39 cellular contexts compared by ENCODE assay signal in the genomic region with DNA sequence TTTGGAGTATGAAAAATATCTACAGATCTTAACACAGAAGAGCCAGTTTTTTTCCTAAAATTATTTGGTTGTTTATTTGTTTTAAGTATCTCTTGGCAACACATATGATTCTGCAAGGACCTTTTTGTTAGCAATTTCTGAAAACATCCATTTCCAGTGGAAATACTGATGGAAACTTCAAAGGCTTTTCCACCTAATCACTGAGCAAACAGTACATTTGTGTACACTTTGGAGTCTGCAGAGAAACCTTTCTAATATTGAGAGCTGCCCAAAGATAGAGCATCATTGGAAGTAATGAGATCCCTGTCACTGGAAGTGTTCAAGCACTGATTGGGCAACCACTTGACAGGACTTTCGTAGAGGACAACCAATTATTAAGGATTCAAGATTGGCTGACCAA.
"Had no signal": no experiment of that assay in that cellular context is flagged by ENCODE, and none has a peak within 500 bp of the region (broad histone marks: within the 10 kb centered on the region; RNA-seq: fewer than 3 reads in every experiment).

No MANE protein-coding gene starts in this region.

- H3K36me3 Mint-ChIP-seq: activated naive CD4-positive, alpha-beta T cell treated with anti-CD3 and anti-CD28 coated beads, Interleukin-2, amount 10 ng/mL, durations not matched to agents 7 days and 5 days; activated naive CD4-positive, alpha-beta T cell treated with anti-CD3 and anti-CD28 coated beads, Interleukin-2, amount 50 U/mL, for 24 hours; activated naive CD4-positive, alpha-beta T cell treated with anti-CD3 and anti-CD28 coated beads, Interleukin-2, amount 50 U/mL, for 72 hours; activated naive CD8-positive, alpha-beta T cell; activated naive CD8-positive, alpha-beta T cell treated with anti-CD3 and anti-CD28 coated beads for 36 hours; activated naive CD8-positive, alpha-beta T cell treated with anti-CD3 and anti-CD28 coated beads, Interleukin-2, amount 10 ng/mL, durations not matched to agents 7 days and 5 days; brain had no signal

- DNase-seq: activated effector memory CD4-positive, alpha-beta T cell treated with anti-CD3 and anti-CD28 coated beads, Interleukin-2, amount 50 U/mL, for 16 hours; activated effector memory CD4-positive, alpha-beta T cell treated with Interleukin-2 at 50 U/mL for 16 hours; activated gamma-delta T cell; activated gamma-delta T cell treated with Interleukin-2 at 50 U/mL for 16 hours; activated naive CD4-positive, alpha-beta T cell; activated naive CD4-positive, alpha-beta T cell treated with anti-CD3 and anti-CD28 coated beads for 36 hours; activated naive CD4-positive, alpha-beta T cell treated with anti-CD3 and anti-CD28 coated beads, Interleukin-2, amount 10 ng/mL, durations not matched to agents 7 days and 5 days; activated naive CD4-positive, alpha-beta T cell treated with anti-CD3 and anti-CD28 coated beads, Interleukin-2, amount 50 U/mL, for 16 hours; activated naive CD4-positive, alpha-beta T cell treated with Interleukin-2 at 50 U/mL for 16 hours; activated naive CD8-positive, alpha-beta T cell treated with anti-CD3 and anti-CD28 coated beads for 36 hours; activated naive CD8-positive, alpha-beta T cell treated with anti-CD3 and anti-CD28 coated beads, Interleukin-2, amount 10 ng/mL, durations not matched to agents 7 days and 5 days; activated naive CD8-positive, alpha-beta T cell treated with anti-CD3 and anti-CD28 coated beads, Interleukin-2, amount 50 U/mL, for 24 hours; activated T-cell treated with anti-CD3 and anti-CD28 coated beads, Interleukin-2, amount 50 U/mL, for 1 hour; activated T-cell treated with anti-CD3 and anti-CD28 coated beads, Interleukin-2, amount 50 U/mL, for 24 hours; activated T-cell treated with anti-CD3 and anti-CD28 coated beads, Interleukin-2, amount 50 U/mL, for 4 hours; activated T-cell treated with anti-CD3 and anti-CD28 coated beads, Interleukin-2, amount 50 U/mL, for 48 hours; activated T-cell treated with anti-CD3 and anti-CD28 coated beads, Interleukin-2, amount 50 U/mL, for 72 hours; adrenal gland; amniotic stem cell; amygdala; anterior cingulate cortex; aorta; body of pancreas; brain microvascular endothelial cell; caudate nucleus; central memory CD4-positive, alpha-beta T cell; cerebellar nuclear complex had no signal

- H3K27ac ChIP-seq: adrenal gland, ascending aorta, body of pancreas, brain microvascular endothelial cell, breast epithelium, cardiac muscle cell had no signal

- ATAC-seq: activated naive CD4-positive, alpha-beta T cell treated with anti-CD3 and anti-CD28 coated beads, Interleukin-2, amount 50 U/mL, for 72 hours; activated naive CD8-positive, alpha-beta T cell treated with anti-CD3 and anti-CD28 coated beads, Interleukin-2, amount 50 U/mL, for 24 hours; activated T-cell treated with anti-CD3 and anti-CD28 coated beads, Interleukin-2, amount 50 U/mL, for 4 hours; activated T-cell treated with anti-CD3 and anti-CD28 coated beads, Interleukin-2, amount 50 U/mL, for 72 hours; activated T-helper 17 cell treated with anti-CD3 and anti-CD28 coated beads, Interleukin-2, amount 50 U/mL, for 72 hours; body of pancreas had no signal

- H3K4me1 Mint-ChIP-seq: activated naive CD4-positive, alpha-beta T cell treated with anti-CD3 and anti-CD28 coated beads, Interleukin-2, amount 10 ng/mL, durations not matched to agents 7 days and 5 days; activated naive CD4-positive, alpha-beta T cell treated with anti-CD3 and anti-CD28 coated beads, Interleukin-2, amount 50 U/mL, for 24 hours; activated naive CD8-positive, alpha-beta T cell treated with anti-CD3 and anti-CD28 coated beads for 36 hours; activated naive CD8-positive, alpha-beta T cell treated with anti-CD3 and anti-CD28 coated beads, Interleukin-2, amount 10 ng/mL, durations not matched to agents 7 days and 5 days; activated naive CD8-positive, alpha-beta T cell treated with anti-CD3 and anti-CD28 coated beads, Interleukin-2, amount 50 U/mL, for 24 hours; activated T-helper 17 cell treated with anti-CD3 and anti-CD28 coated beads, Interleukin-2, amount 50 U/mL, for 72 hours; brain; central memory CD8-positive, alpha-beta T cell had no signal

- FAIRE-seq: bronchial epithelial cell had no signal

- H3K9me3 ChIP-seq: adrenal gland, ascending aorta, body of pancreas had no signal

- H3K4me3 Mint-ChIP-seq: activated naive CD4-positive, alpha-beta T cell treated with anti-CD3 and anti-CD28 coated beads for 36 hours; activated naive CD4-positive, alpha-beta T cell treated with anti-CD3 and anti-CD28 coated beads, Interleukin-2, amount 10 ng/mL, durations not matched to agents 7 days and 5 days; activated naive CD4-positive, alpha-beta T cell treated with anti-CD3 and anti-CD28 coated beads, Interleukin-2, amount 50 U/mL, for 24 hours; activated naive CD8-positive, alpha-beta T cell; activated naive CD8-positive, alpha-beta T cell treated with anti-CD3 and anti-CD28 coated beads for 36 hours; activated naive CD8-positive, alpha-beta T cell treated with anti-CD3 and anti-CD28 coated beads, Interleukin-2, amount 10 ng/mL, durations not matched to agents 7 days and 5 days; activated naive CD8-positive, alpha-beta T cell treated with anti-CD3 and anti-CD28 coated beads, Interleukin-2, amount 50 U/mL, for 24 hours; activated T-cell treated with anti-CD3 and anti-CD28 coated beads, Interleukin-2, amount 50 U/mL, for 24 hours; activated T-cell treated with anti-CD3 and anti-CD28 coated beads, Interleukin-2, amount 50 U/mL, for 4 hours; activated T-cell treated with anti-CD3 and anti-CD28 coated beads, Interleukin-2, amount 50 U/mL, for 72 hours; activated T-helper 1 cell treated with anti-CD3 and anti-CD28 coated beads, Interleukin-12 subunit alpha, Interleukin-12 subunit beta, Interleukin-2, Interleukin-4 antibody, amounts not matched to agents 30 ng/mL and 10 ng/mL and 1 ng/mL, durations not matched to agents 14 hours and 24 hours and 36 hours; activated T-helper 17 cell treated with anti-CD3 and anti-CD28 coated beads, Interleukin-2, amount 50 U/mL, for 72 hours; brain; central memory CD8-positive, alpha-beta T cell had no signal

- H3K27me3 Mint-ChIP-seq: activated naive CD4-positive, alpha-beta T cell treated with anti-CD3 and anti-CD28 coated beads, Interleukin-2, amount 10 ng/mL, durations not matched to agents 7 days and 5 days; activated naive CD4-positive, alpha-beta T cell treated with anti-CD3 and anti-CD28 coated beads, Interleukin-2, amount 50 U/mL, for 24 hours; activated naive CD8-positive, alpha-beta T cell; activated naive CD8-positive, alpha-beta T cell treated with anti-CD3 and anti-CD28 coated beads for 36 hours; activated naive CD8-positive, alpha-beta T cell treated with anti-CD3 and anti-CD28 coated beads, Interleukin-2, amount 10 ng/mL, durations not matched to agents 7 days and 5 days; activated naive CD8-positive, alpha-beta T cell treated with anti-CD3 and anti-CD28 coated beads, Interleukin-2, amount 50 U/mL, for 24 hours; activated T-helper 17 cell treated with anti-CD3 and anti-CD28 coated beads, Interleukin-2, amount 50 U/mL, for 72 hours; brain; central memory CD8-positive, alpha-beta T cell had no signal

- H3K27me3 ChIP-seq: adrenal gland, ascending aorta, body of pancreas, brain microvascular endothelial cell, cardiac muscle cell had no signal

- H3K36me3 ChIP-seq: adrenal gland, ascending aorta, brain microvascular endothelial cell, breast epithelium, cardiac muscle cell had no signal

- H3K4me1 ChIP-seq: adrenal gland, ascending aorta, body of pancreas, breast epithelium had no signal

- H3K9me3 Mint-ChIP-seq: activated naive CD4-positive, alpha-beta T cell treated with anti-CD3 and anti-CD28 coated beads for 36 hours; activated naive CD4-positive, alpha-beta T cell treated with anti-CD3 and anti-CD28 coated beads, Interleukin-2, amount 10 ng/mL, durations not matched to agents 7 days and 5 days; activated naive CD4-positive, alpha-beta T cell treated with anti-CD3 and anti-CD28 coated beads, Interleukin-2, amount 50 U/mL, for 24 hours; activated naive CD4-positive, alpha-beta T cell treated with anti-CD3 and anti-CD28 coated beads, Interleukin-2, amount 50 U/mL, for 72 hours; activated naive CD8-positive, alpha-beta T cell treated with anti-CD3 and anti-CD28 coated beads for 36 hours; activated naive CD8-positive, alpha-beta T cell treated with anti-CD3 and anti-CD28 coated beads, Interleukin-2, amount 50 U/mL, for 24 hours; activated T-cell treated with anti-CD3 and anti-CD28 coated beads, Interleukin-2, amount 50 U/mL, for 24 hours; activated T-cell treated with anti-CD3 and anti-CD28 coated beads, Interleukin-2, amount 50 U/mL, for 4 hours; activated T-cell treated with anti-CD3 and anti-CD28 coated beads, Interleukin-2, amount 50 U/mL, for 72 hours; activated T-helper 1 cell treated with anti-CD3 and anti-CD28 coated beads, Interleukin-12 subunit alpha, Interleukin-12 subunit beta, Interleukin-2, Interleukin-4 antibody, amounts not matched to agents 30 ng/mL and 10 ng/mL and 1 ng/mL, durations not matched to agents 14 hours and 24 hours and 36 hours; activated T-helper 17 cell treated with anti-CD3 and anti-CD28 coated beads, Interleukin-2, amount 50 U/mL, for 72 hours; activated T-helper 2 cell treated with anti-CD3 and anti-CD28 coated beads, Interferon-gamma antibody, Interleukin-2, Interleukin-4, amounts not matched to agents 10 μg/mL and 5 μg/mL and 100 μg/mL, durations not matched to agents 14 hours and 24 hours and 36 hours; central memory CD8-positive, alpha-beta T cell had no signal

- H3K4me3 ChIP-seq: adrenal gland, ascending aorta, body of pancreas, breast epithelium, cardiac muscle cell had no signal

- H3K27ac Mint-ChIP-seq: activated naive CD4-positive, alpha-beta T cell treated with anti-CD3 and anti-CD28 coated beads for 36 hours; activated naive CD4-positive, alpha-beta T cell treated with anti-CD3 and anti-CD28 coated beads, Interleukin-2, amount 10 ng/mL, durations not matched to agents 7 days and 5 days; activated naive CD4-positive, alpha-beta T cell treated with anti-CD3 and anti-CD28 coated beads, Interleukin-2, amount 50 U/mL, for 24 hours; activated naive CD4-positive, alpha-beta T cell treated with anti-CD3 and anti-CD28 coated beads, Interleukin-2, amount 50 U/mL, for 72 hours; activated naive CD8-positive, alpha-beta T cell; activated naive CD8-positive, alpha-beta T cell treated with anti-CD3 and anti-CD28 coated beads for 36 hours; activated naive CD8-positive, alpha-beta T cell treated with anti-CD3 and anti-CD28 coated beads, Interleukin-2, amount 10 ng/mL, durations not matched to agents 7 days and 5 days; activated naive CD8-positive, alpha-beta T cell treated with anti-CD3 and anti-CD28 coated beads, Interleukin-2, amount 50 U/mL, for 24 hours; activated T-cell treated with anti-CD3 and anti-CD28 coated beads, Interleukin-2, amount 50 U/mL, for 24 hours; activated T-cell treated with anti-CD3 and anti-CD28 coated beads, Interleukin-2, amount 50 U/mL, for 72 hours; activated T-helper 1 cell treated with anti-CD3 and anti-CD28 coated beads, Interleukin-12 subunit alpha, Interleukin-12 subunit beta, Interleukin-2, Interleukin-4 antibody, amounts not matched to agents 30 ng/mL and 10 ng/mL and 1 ng/mL, durations not matched to agents 14 hours and 24 hours and 36 hours; activated T-helper 17 cell treated with anti-CD3 and anti-CD28 coated beads, Interleukin-2, amount 50 U/mL, for 72 hours; activated T-helper 2 cell treated with anti-CD3 and anti-CD28 coated beads, Interferon-gamma antibody, Interleukin-2, Interleukin-4, amounts not matched to agents 10 μg/mL and 5 μg/mL and 100 μg/mL, durations not matched to agents 14 hours and 24 hours and 36 hours; brain had no signal
